1 cellular context compared by ENCODE assay signal in genomic region chr11:704799-705645, GRCh38.
TF ChIP-seq lines count a peak whose summit lies in the region.

No MANE protein-coding gene starts in this region.

TF ChIP-seq in GM12878, 131 proteins besides CTCF, POLR2A, EP300 and RAD21:
- TF ChIP-seq IKZF1 (conservative IDR thresholded peaks at IDR 0.05) (no peak), CUX1 (IDR thresholded peaks at IDR 0.05; ENCODE audit: insufficient replicate concordance, low read depth, low read length) (no peak), NKRF (conservative IDR thresholded peaks at IDR 0.05) (no peak), SKIL (IDR thresholded peaks at IDR 0.05; ENCODE audit: low read depth, poor library complexity, severe bottlenecking) (no peak), NR2F1 (conservative IDR thresholded peaks at IDR 0.05) (no peak), MEF2A (IDR thresholded peaks at IDR 0.05; ENCODE audit: insufficient read depth, low read depth, low read length) (no peak), ATF7 (IDR thresholded peaks at IDR 0.05; ENCODE audit: low read depth) (no peak), RAD51 (IDR thresholded peaks at IDR 0.05) (no peak), ESRRA (IDR thresholded peaks at IDR 0.05; ENCODE audit: low read length) (no peak), BCLAF1 (IDR thresholded peaks at IDR 0.05) (no peak), RELB (IDR thresholded peaks at IDR 0.05; ENCODE audit: low read depth) (no peak), RUNX3 (IDR thresholded peaks at IDR 0.05; ENCODE audit: low read length) (no peak), ZBTB33 (IDR thresholded peaks at IDR 0.05) (no peak)
TF ChIP-seq in GM12878: peak in this region for 0.
